28 cellular contexts compared by ENCODE assay signal in the genomic region with DNA sequence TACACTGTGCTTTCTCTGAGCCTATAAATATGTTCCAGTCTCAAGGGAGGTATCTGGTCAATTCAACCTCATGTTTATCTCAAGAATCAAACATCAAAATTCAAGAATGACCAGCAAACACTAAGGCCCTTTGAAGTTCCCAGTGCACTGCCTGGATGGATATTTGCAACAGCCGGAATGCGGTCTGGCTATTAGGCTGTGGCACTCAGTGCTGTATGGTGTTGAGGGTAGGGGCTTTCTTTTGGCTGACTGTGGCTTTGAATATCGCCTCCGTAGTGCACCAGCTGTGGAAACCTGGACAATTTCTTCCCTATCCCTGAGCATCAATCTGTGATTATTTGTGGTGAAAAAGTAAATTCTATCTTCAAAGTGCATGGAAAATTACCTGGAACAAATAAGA.
"Had no signal": no experiment of that assay in that cellular context is flagged by ENCODE, and none has a peak within 500 bp of the region (broad histone marks: within the 10 kb centered on the region; RNA-seq: fewer than 3 reads in every experiment).

No MANE protein-coding gene starts in this region.

- H3K4me2 ChIP-seq: neural progenitor cell had no signal

- H3K4me3 ChIP-seq: neural progenitor cell, ovary, psoas muscle, right lobe of liver, sigmoid colon, stomach, thoracic aorta, thyroid gland, tibial nerve, upper lobe of right lung, uterus had no signal

- H2AFZ ChIP-seq: neural progenitor cell, parathyroid adenoma had no signal

- H3K27ac Mint-ChIP-seq: natural killer cell; nephron; neural progenitor cell; progenitor cell of endocrine pancreas; stimulated activated effector memory CD8-positive, alpha-beta T cell treated with anti-CD3 and anti-CD28 coated beads, Interleukin-12 subunit alpha, Interleukin-12 subunit beta, amount 100 ng/mL, for 72 hours; stimulated activated naive B cell treated with anti-CD40 and anti-IgM and Interleukin-4, amounts not matched to agents 10 μg/mL and 1 μg/mL and 100 μg/mL, for 72 hours; stimulated activated naive CD8-positive, alpha-beta T cell treated with anti-CD3 and anti-CD28 coated beads, Interleukin-15, Interleukin-2, amounts not matched to agents 100 ng/mL and 50 ng/mL, for 24 hours had no signal

- H3K9ac ChIP-seq: neural progenitor cell, parathyroid adenoma had no signal

- H3K27me3 ChIP-seq: neural progenitor cell, ovary, sigmoid colon, stomach, thyroid gland, tibial nerve, upper lobe of right lung, uterus had no signal

- H3K4me1 ChIP-seq: neural progenitor cell, parathyroid adenoma, right lobe of liver, sigmoid colon, stomach, thyroid gland, tibial nerve, upper lobe of right lung, uterus had no signal

- H3K4me3 Mint-ChIP-seq: natural killer cell; nephron; neural progenitor cell; stimulated activated effector memory CD8-positive, alpha-beta T cell treated with anti-CD3 and anti-CD28 coated beads, Interleukin-12 subunit alpha, Interleukin-12 subunit beta, amount 100 ng/mL, for 72 hours; stimulated activated naive B cell treated with anti-CD40 and anti-IgM and Interleukin-4, amounts not matched to agents 10 μg/mL and 1 μg/mL and 100 μg/mL, for 72 hours; stimulated activated naive CD8-positive, alpha-beta T cell treated with anti-CD3 and anti-CD28 coated beads, Interleukin-15, Interleukin-2, amounts not matched to agents 100 ng/mL and 50 ng/mL, for 24 hours had no signal

- DNase-seq: natural killer cell; occipital lobe; ovary; posterior cingulate gyrus; psoas muscle; right cardiac atrium; right lobe of liver; sigmoid colon; small intestine; stimulated activated CD4-positive, alpha-beta T cell treated with anti-CD3 and anti-CD28 coated beads, Interleukin-15, amount 100 ng/mL, for 24 hours; stimulated activated CD4-positive, alpha-beta T cell treated with anti-CD3 and anti-CD28 coated beads, Interleukin-2, amount 100 ng/mL, for 24 hours; stimulated activated CD4-positive, alpha-beta T cell treated with anti-CD3 and anti-CD28 coated beads, Interleukin-2, amount 100 ng/mL, for 48 hours; stimulated activated CD4-positive, alpha-beta T cell treated with anti-CD3 and anti-CD28 coated beads, Interleukin-4, amount 100 ng/mL, for 24 hours; stimulated activated naive B cell treated with anti-CD40 and anti-IgM and Interleukin-4, amounts not matched to agents 10 μg/mL and 1 μg/mL and 100 μg/mL, for 72 hours; stimulated activated naive CD4-positive, alpha-beta T cell treated with Interleukin-2 at 50 U/mL for 16 hours; stomach; thyroid gland; trophoblast cell; upper lobe of right lung; uterus had no signal

- H3K9me3 ChIP-seq: ovary, psoas muscle, right lobe of liver, sigmoid colon, stomach, thoracic aorta, thyroid gland, tibial nerve, upper lobe of right lung, uterus had no signal

- H3K36me3 Mint-ChIP-seq: natural killer cell; neural progenitor cell; stimulated activated effector memory CD8-positive, alpha-beta T cell treated with anti-CD3 and anti-CD28 coated beads, Interleukin-12 subunit alpha, Interleukin-12 subunit beta, amount 100 ng/mL, for 72 hours; stimulated activated naive B cell treated with anti-CD40 and anti-IgM and Interleukin-4, amounts not matched to agents 10 μg/mL and 1 μg/mL and 100 μg/mL, for 72 hours had no signal

- H3K4me1 Mint-ChIP-seq: natural killer cell; neural progenitor cell; stimulated activated effector memory CD8-positive, alpha-beta T cell treated with anti-CD3 and anti-CD28 coated beads, Interleukin-12 subunit alpha, Interleukin-12 subunit beta, amount 100 ng/mL, for 72 hours; stimulated activated naive B cell treated with anti-CD40 and anti-IgM and Interleukin-4, amounts not matched to agents 10 μg/mL and 1 μg/mL and 100 μg/mL, for 72 hours had no signal

- H3K36me3 ChIP-seq: neural progenitor cell, ovary, right lobe of liver, sigmoid colon, stomach, thoracic aorta, thyroid gland, tibial nerve, upper lobe of right lung, uterus had no signal

- H3K27me3 Mint-ChIP-seq: progenitor cell of endocrine pancreas; stimulated activated naive B cell treated with anti-CD40 and anti-IgM and Interleukin-4, amounts not matched to agents 10 μg/mL and 1 μg/mL and 100 μg/mL, for 72 hours; stimulated activated naive CD8-positive, alpha-beta T cell treated with anti-CD3 and anti-CD28 coated beads, Interleukin-15, Interleukin-2, amounts not matched to agents 100 ng/mL and 50 ng/mL, for 24 hours had no signal

- ATAC-seq: natural killer cell; psoas muscle; right cardiac atrium; right lobe of liver; stimulated activated effector memory CD8-positive, alpha-beta T cell treated with anti-CD3 and anti-CD28 coated beads, Interleukin-12 subunit alpha, Interleukin-12 subunit beta, amount 100 ng/mL, for 72 hours; stimulated activated naive B cell treated with anti-CD40 and anti-IgM and Interleukin-4, amounts not matched to agents 10 μg/mL and 1 μg/mL and 100 μg/mL, for 72 hours; upper lobe of right lung had no signal

- FAIRE-seq: small intestine had no signal

- H3K27ac ChIP-seq: neural progenitor cell, ovary, parathyroid adenoma, psoas muscle, right lobe of liver, sigmoid colon, stomach, thoracic aorta, thyroid gland, tibial nerve, upper lobe of right lung, uterus had no signal

- H3K9me3 Mint-ChIP-seq: nephron; neural progenitor cell; stimulated activated naive B cell treated with anti-CD40 and anti-IgM and Interleukin-4, amounts not matched to agents 10 μg/mL and 1 μg/mL and 100 μg/mL, for 72 hours; stimulated activated naive CD8-positive, alpha-beta T cell treated with anti-CD3 and anti-CD28 coated beads, Interleukin-15, Interleukin-2, amounts not matched to agents 100 ng/mL and 50 ng/mL, for 24 hours had no signal

- H3K79me2 ChIP-seq: parathyroid adenoma had no signal
